Comparison of ENCODE assay signal across 12 cellular contexts in genomic region chrX:10108288-10108687, GRCh38. TPM values are rescaled to one million over a fixed set of nuclear protein-coding genes. Genes with fewer than 3 reads are reported as not detected.
DNase-seq lines count a peak whose midpoint lies in the region; ATAC-seq and TF ChIP-seq lines count a peak whose summit lies in the region.
"Had no signal": no experiment of that assay in that cellular context is flagged by ENCODE, and none has a peak within 500 bp of the region (broad histone marks: within the 10 kb centered on the region; RNA-seq: fewer than 3 reads in every experiment).

No MANE protein-coding gene starts in this region.

- H3K36me3 Mint-ChIP-seq in activated CD8-positive, alpha-beta memory T cell treated with anti-CD3 and anti-CD28 coated beads, Interleukin-2, amount 10 ng/mL, durations not matched to agents 7 days and 5 days, result peaks cover 17% of the 10 kb centered on the region
- peaks cover 23% of the 10 kb centered on the region for H3K36me3 Mint-ChIP-seq in activated naive CD8-positive, alpha-beta T cell treated with anti-CD3 and anti-CD28 coated beads for 36 hours

- WGBS in sigmoid colon, 2 donors, result 63 to 84% methylated on average over 9 of the region's 9 CpGs

- CTCF ChIA-PET in activated CD8-positive, alpha-beta memory T cell treated with anti-CD3 and anti-CD28 coated beads, Interleukin-2, amount 10 ng/mL, durations not matched to agents 7 days and 5 days (lab: Charles Lee), result interaction anchor here (2.2 to 8.0 kb wide), 3 partner anchors 11 to 24 kb away, joined by 4 to 47 read pairs (median 10); no protein-coding TSS in a partner anchor

- H3K4me3 ChIP-seq in sigmoid colon, result no peak overlapping the region
- H3K4me3 ChIP-seq: body of pancreas, smooth muscle cell had no signal

- H3K4me1 ChIP-seq in sigmoid colon, result peaks cover 0 to 70% (median 48%) of the 10 kb centered on the region in 4 donors

- peak overlapping the region; percentile 3 to 78 (median 77) for H3K27ac ChIP-seq in sigmoid colon
- H3K27ac ChIP-seq: body of pancreas had no signal

- H3K27ac Mint-ChIP-seq in activated CD8-positive, alpha-beta memory T cell treated with anti-CD3 and anti-CD28 coated beads, Interleukin-2, amount 10 ng/mL, durations not matched to agents 7 days and 5 days, result peak overlapping the region; percentile 82
- H3K27ac Mint-ChIP-seq in activated naive CD8-positive, alpha-beta T cell treated with anti-CD3 and anti-CD28 coated beads for 36 hours, result peak overlapping the region; percentile 87
- H3K27ac Mint-ChIP-seq: type B pancreatic cell had no signal

- intact Hi-C loops in sigmoid colon (cut with DNase I), result no loop called here

- TF ChIP-seq CTCF in sigmoid colon (IDR thresholded peaks at IDR 0.05), result no peak

- H3K27me3 ChIP-seq in sigmoid colon, result no peaks in the 10 kb centered on the region
- H3K27me3 ChIP-seq: body of pancreas had no signal

- no peak for TF ChIP-seq EP300 in sigmoid colon (IDR thresholded peaks at IDR 0.05)

- in situ Hi-C loops in KBM-7 (cut with MboI; ENCODE audit: low pct_unique_long_range_greater_than_20kb, low sequenced_read_pairs), result loop anchor here (5.0 to 25.0 kb wide), 2 partner anchors 101 to 221 kb away; no protein-coding TSS in a partner anchor

- no peaks in the 10 kb centered on the region for H3K36me3 ChIP-seq in sigmoid colon

- peaks cover 72% of the 10 kb centered on the region for H3K4me1 Mint-ChIP-seq in activated CD8-positive, alpha-beta memory T cell treated with anti-CD3 and anti-CD28 coated beads, Interleukin-2, amount 10 ng/mL, durations not matched to agents 7 days and 5 days
- peaks cover 59% of the 10 kb centered on the region for H3K4me1 Mint-ChIP-seq in activated naive CD8-positive, alpha-beta T cell treated with anti-CD3 and anti-CD28 coated beads for 36 hours

- DNase-seq in activated CD8-positive, alpha-beta memory T cell treated with anti-CD3 and anti-CD28 coated beads, Interleukin-2, amount 10 ng/mL, durations not matched to agents 7 days and 5 days, result no peak
- no peak for DNase-seq in activated CD8-positive, alpha-beta memory T cell treated with anti-CD3 and anti-CD28 coated beads, Interleukin-2, amount 50 U/mL, for 48 hours
- DNase-seq in KBM-7 (peak; percentile 48), sigmoid colon (no peak), HK-2 (ENCODE audit: unreplicated experiment) (no peak), 8988T (no peak), MV-4-11 (lab: John Stamatoyannopoulos, UW) (no peak)
- DNase-seq in activated naive CD8-positive, alpha-beta T cell treated with anti-CD3 and anti-CD28 coated beads for 36 hours, result no peak
- DNase-seq: body of pancreas, occipital lobe had no signal

- H3K4me3 Mint-ChIP-seq in activated CD8-positive, alpha-beta memory T cell treated with anti-CD3 and anti-CD28 coated beads, Interleukin-2, amount 10 ng/mL, durations not matched to agents 7 days and 5 days, result no peak overlapping the region
- H3K4me3 Mint-ChIP-seq in activated naive CD8-positive, alpha-beta T cell treated with anti-CD3 and anti-CD28 coated beads for 36 hours, result no peak overlapping the region
- H3K4me3 Mint-ChIP-seq: type B pancreatic cell had no signal

- no peak for ATAC-seq in activated CD8-positive, alpha-beta memory T cell treated with anti-CD3 and anti-CD28 coated beads, Interleukin-2, amount 10 ng/mL, durations not matched to agents 7 days and 5 days
- ATAC-seq: body of pancreas had no signal

- TF ChIP-seq POLR2A in sigmoid colon (IDR thresholded peaks at IDR 0.05), result no peak

- H3K9me3 ChIP-seq in sigmoid colon, result no peaks in the 10 kb centered on the region
- H3K9me3 ChIP-seq: body of pancreas had no signal

- H3K9me3 Mint-ChIP-seq in activated CD8-positive, alpha-beta memory T cell treated with anti-CD3 and anti-CD28 coated beads, Interleukin-2, amount 10 ng/mL, durations not matched to agents 7 days and 5 days (ENCODE audit: low read depth), result no peaks in the 10 kb centered on the region
- H3K9me3 Mint-ChIP-seq in activated naive CD8-positive, alpha-beta T cell treated with anti-CD3 and anti-CD28 coated beads for 36 hours, result peaks cover 1% of the 10 kb centered on the region
- H3K9me3 Mint-ChIP-seq: type B pancreatic cell had no signal

- H3K27me3 Mint-ChIP-seq in activated CD8-positive, alpha-beta memory T cell treated with anti-CD3 and anti-CD28 coated beads, Interleukin-2, amount 10 ng/mL, durations not matched to agents 7 days and 5 days, result no peaks in the 10 kb centered on the region
- H3K27me3 Mint-ChIP-seq in activated naive CD8-positive, alpha-beta T cell treated with anti-CD3 and anti-CD28 coated beads for 36 hours, result no peaks in the 10 kb centered on the region
- H3K27me3 Mint-ChIP-seq: type B pancreatic cell had no signal

RNA-seq across cellular contexts. Expression of gene CLCN4, which starts 48.5 kb away (rescaled TPM):
- under 1 TPM; 0.03 to 0.16 TPM for total RNA-seq in activated CD8-positive, alpha-beta memory T cell treated with anti-CD3 and anti-CD28 coated beads, Interleukin-2, amount 10 ng/mL, durations not matched to agents 7 days and 5 days
- under 1 TPM; 0.04 to 0.38 TPM for total RNA-seq in activated naive CD8-positive, alpha-beta T cell treated with anti-CD3 and anti-CD28 coated beads for 36 hours
- 1 to 10 TPM in 1 of 4 donors, under 1 TPM in 3; 0.66 to 1.1 (median 0.83) TPM for total RNA-seq in sigmoid colon
- polyA plus RNA-seq in sigmoid colon, result under 1 TPM; under 0.01 to 0.96 (median 0.69) TPM
